Comparison of ENCODE assay signal across 8 cellular contexts in the genomic region with DNA sequence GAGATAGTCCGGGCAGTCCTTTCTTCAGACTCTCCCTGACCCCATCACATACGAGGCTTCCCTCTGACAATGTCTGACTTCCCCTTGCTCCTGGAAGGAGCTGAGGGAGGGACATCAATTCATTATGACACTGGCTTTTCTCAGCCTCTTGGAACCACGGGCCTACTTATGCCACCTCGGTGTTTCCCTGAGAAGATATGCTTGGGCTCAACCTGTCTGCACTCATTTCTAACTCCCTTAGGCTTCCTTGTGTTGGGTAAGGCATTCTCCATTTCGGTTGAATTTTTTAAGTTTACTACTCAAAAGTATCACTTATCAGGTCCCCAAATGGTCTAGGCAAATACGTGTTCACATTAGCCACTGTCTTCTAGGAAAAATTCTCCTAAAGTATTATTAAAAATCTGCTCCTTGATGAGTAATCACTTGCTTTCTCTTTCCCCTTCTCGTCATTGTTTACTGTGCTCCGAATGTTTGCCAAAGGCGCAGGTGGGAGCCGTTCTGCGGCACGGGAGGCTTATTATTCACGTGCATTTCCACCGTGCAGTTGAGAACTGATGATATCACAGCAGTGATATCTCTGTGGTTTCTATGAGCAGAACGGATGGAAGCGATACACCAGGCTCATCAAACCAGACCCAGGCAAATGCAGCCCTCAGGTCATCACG. TPM values are rescaled to one million over a fixed set of nuclear protein-coding genes. Genes with fewer than 3 reads are reported as not detected.
DNase-seq lines count a peak whose midpoint lies in the region; ATAC-seq and TF ChIP-seq lines count a peak whose summit lies in the region.

No MANE protein-coding gene starts in this region.

- intact Hi-C loops in activated CD4-positive, alpha-beta T cell treated with anti-CD3 and anti-CD28 coated beads, Interleukin-2, amount 10 ng/mL, durations not matched to agents 24 days and 14 days (cut with micrococcal nuclease), result loop anchor here (1.0 kb wide), 4 partner anchors 8 to 171 kb away; no protein-coding TSS in a partner anchor

- H3K4me1 ChIP-seq in SJCRH30, result no peaks in the 10 kb centered on the region
- H3K4me1 ChIP-seq in tibial nerve, result no peaks in the 10 kb centered on the region

- peak overlapping the region; percentile 79 for H3K4me3 Mint-ChIP-seq in activated CD4-positive, alpha-beta T cell treated with anti-CD3 and anti-CD28 coated beads, Interleukin-2, amount 10 ng/mL, durations not matched to agents 24 days and 14 days

- WGBS in tibial nerve, 2 donors, result 85 to 86% methylated on average over 17 of the region's 17 CpGs

- TF ChIP-seq CTCF in GM10266 (IDR thresholded peaks at IDR 0.05; ENCODE audit: control insufficient read depth, insufficient read depth, low read depth, missing control alignments), result no peak
- TF ChIP-seq CTCF in tibial nerve (IDR thresholded peaks at IDR 0.05), result no peak

- DNase-seq in NCI-H187 (lab: John Stamatoyannopoulos, UW) (peak; percentile 34 to 53), GM10266 (ENCODE audit: extremely low spot score) (no peak), SJCRH30 (no peak), tibial nerve (ENCODE audit: low spot score in 2 of 2) (no peak), OCI-M2 (lab: John Stamatoyannopoulos, UW; ENCODE audit: unreplicated experiment) (no peak)
- DNase-seq in activated CD4-positive, alpha-beta T cell treated with anti-CD3 and anti-CD28 coated beads, Interleukin-2, amount 10 ng/mL, durations not matched to agents 24 days and 14 days, result peak; percentile 92
- peak; percentile 60 to 73 for DNase-seq in stimulated activated CD8-positive, alpha-beta memory T cell treated with anti-CD3 and anti-CD28 coated beads, Interleukin-7, amount 100 ng/mL, for 4 hours (ENCODE audit: low read depth in 2 of 2)

- H3K36me3 ChIP-seq in SJCRH30, result no peaks in the 10 kb centered on the region
- H3K36me3 ChIP-seq in tibial nerve, result no peaks in the 10 kb centered on the region

- H3K9me3 Mint-ChIP-seq in activated CD4-positive, alpha-beta T cell treated with anti-CD3 and anti-CD28 coated beads, Interleukin-2, amount 10 ng/mL, durations not matched to agents 24 days and 14 days, result peaks cover 8% of the 10 kb centered on the region

- peaks cover 55% of the 10 kb centered on the region for H3K4me1 Mint-ChIP-seq in activated CD4-positive, alpha-beta T cell treated with anti-CD3 and anti-CD28 coated beads, Interleukin-2, amount 10 ng/mL, durations not matched to agents 24 days and 14 days

- TF ChIP-seq EP300 in tibial nerve (IDR thresholded peaks at IDR 0.05), result no peak

- peaks cover 3% of the 10 kb centered on the region for H3K36me3 Mint-ChIP-seq in activated CD4-positive, alpha-beta T cell treated with anti-CD3 and anti-CD28 coated beads, Interleukin-2, amount 10 ng/mL, durations not matched to agents 24 days and 14 days (ENCODE audit: low read depth)

- H3K27ac ChIP-seq in SJCRH30 (no peak overlapping the region), tibial nerve (peak overlapping the region in 1 of 4 donors; percentile 34)

- H3K27me3 Mint-ChIP-seq in activated CD4-positive, alpha-beta T cell treated with anti-CD3 and anti-CD28 coated beads, Interleukin-2, amount 10 ng/mL, durations not matched to agents 24 days and 14 days, result no peaks in the 10 kb centered on the region

- H3K4me3 ChIP-seq in SJCRH30 (no peak overlapping the region), tibial nerve (no peak overlapping the region)

- ATAC-seq in esophagus mucosa, result peak; percentile 66

- H3K27ac Mint-ChIP-seq in activated CD4-positive, alpha-beta T cell treated with anti-CD3 and anti-CD28 coated beads, Interleukin-2, amount 10 ng/mL, durations not matched to agents 24 days and 14 days, result peak overlapping the region; percentile 85

- H3K27me3 ChIP-seq in SJCRH30 (0 out of 2 replicates have a peak, but pooled peaks cover 3% of the 10 kb centered on the region), tibial nerve (no peaks in the 10 kb centered on the region)

- H3K9me3 ChIP-seq in SJCRH30 (replicated peaks) (no peaks in the 10 kb centered on the region), tibial nerve (no peaks in the 10 kb centered on the region)

- no peak for TF ChIP-seq POLR2A in tibial nerve (IDR thresholded peaks at IDR 0.05)

RNA-seq across cellular contexts. Expression of gene ARL4C, which starts 33.1 kb away (rescaled TPM):
- 43.2 and 45.0 TPM in 2 replicates for total RNA-seq in activated CD4-positive, alpha-beta T cell treated with anti-CD3 and anti-CD28 coated beads, Interleukin-2, amount 10 ng/mL, durations not matched to agents 24 days and 14 days
- 15.5 TPM for total RNA-seq in esophagus mucosa
- total RNA-seq in SJCRH30 (2014; rRNA removed; shearing (Covaris generic)), result 12.2 and 13.0 TPM in 2 replicates
- 10 to 100 TPM in 3 of 4 donors, 1 to 10 TPM in 1; 5.5 to 13.3 (median 10.8) TPM for total RNA-seq in tibial nerve

Comparison
In these comparisons a context has a peak if more than half of its experiments do, and no peak if none do; other contexts are left out.
1. DNase-seq: peak in NCI-H187 (2 of 2), activated CD4-positive, alpha-beta T cell treated with anti-CD3 and anti-CD28 coated beads, Interleukin-2, amount 10 ng/mL, durations not matched to agents 24 days and 14 days (single experiment) and stimulated activated CD8-positive, alpha-beta memory T cell treated with anti-CD3 and anti-CD28 coated beads, Interleukin-7, amount 100 ng/mL, for 4 hours (2 of 2); none in GM10266 (single experiment), SJCRH30 (0 of 2), tibial nerve (0 of 2) and OCI-M2 (single experiment).